In genomic region chr5:119651496-119651895, GRCh38 we compare ENCODE assay signal across 17 cellular contexts. TPM values are rescaled to one million over a fixed set of nuclear protein-coding genes. Genes with fewer than 3 reads are reported as not detected.
DNase-seq lines count a peak whose midpoint lies in the region; ATAC-seq and TF ChIP-seq lines count a peak whose summit lies in the region.
"Had no signal": no experiment of that assay in that cellular context is flagged by ENCODE, and none has a peak within 500 bp of the region (broad histone marks: within the 10 kb centered on the region; RNA-seq: fewer than 3 reads in every experiment).

No MANE protein-coding gene starts in this region.

- no peak overlapping the region for H3K27ac Mint-ChIP-seq in osteocyte (ENCODE audit: unreplicated experiment)
- H3K27ac Mint-ChIP-seq: T-helper 17 cell had no signal

- H3K4me1 Mint-ChIP-seq in osteocyte (ENCODE audit: unreplicated experiment): no peaks in the 10 kb centered on the region
- H3K4me1 Mint-ChIP-seq: T-helper 17 cell had no signal

- H3K4me1 ChIP-seq in upper lobe of right lung: no peaks in the 10 kb centered on the region
- H3K4me1 ChIP-seq: BLaER1, SJCRH30 had no signal

- no peak overlapping the region for H3K4me3 Mint-ChIP-seq in osteocyte (ENCODE audit: unreplicated experiment)
- H3K4me3 Mint-ChIP-seq: T-helper 17 cell had no signal

- no peaks in the 10 kb centered on the region for H3K9me3 ChIP-seq in upper lobe of right lung
- H3K9me3 ChIP-seq: BLaER1, SJCRH30 had no signal

- intact Hi-C loops in upper lobe of right lung (cut with DNase I): no loop called here

- no peak overlapping the region for H3K4me3 ChIP-seq in upper lobe of right lung
- H3K4me3 ChIP-seq: BLaER1, SJCRH30 had no signal

- H3K36me3 Mint-ChIP-seq in osteocyte (ENCODE audit: unreplicated experiment): no peaks in the 10 kb centered on the region

- DNase-seq in Kasumi-1 (lab: John Stamatoyannopoulos, UW) (peak; percentile 74 to 87), NOMO-1 treated with DMSO at 0.1 percent for 48 hours (lab: John Stamatoyannopoulos, UW; ENCODE audit: unreplicated experiment) (peak; percentile 87), SKM-1 treated with dmso at 0.1 percent for 144 hours (lab: John Stamatoyannopoulos, UW; ENCODE audit: unreplicated experiment) (peak; percentile 71), upper lobe of right lung (no peak), osteocyte (ENCODE audit: extremely low spot score, unreplicated experiment) (no peak)
- no peak for DNase-seq in stimulated activated CD4-positive, alpha-beta T cell treated with anti-CD3 and anti-CD28 coated beads, Interleukin-15, amount 100 ng/mL, for 24 hours
- DNase-seq: EL, H7, NCI-H1694 treated with DMSO at 0.1 percent for 48 hours, NCI-H2081 treated with DMSO at 0.1 percent for 48 hours, NCI-H526, SW 1271, T-helper 17 cell had no signal

- no peaks in the 10 kb centered on the region for H3K9me3 Mint-ChIP-seq in osteocyte (ENCODE audit: unreplicated experiment)

- H3K36me3 ChIP-seq in upper lobe of right lung: no peaks in the 10 kb centered on the region
- H3K36me3 ChIP-seq: BLaER1, SJCRH30 had no signal

- no peak for TF ChIP-seq CTCF in upper lobe of right lung (IDR thresholded peaks at IDR 0.05)
- TF ChIP-seq CTCF in osteocyte (IDR thresholded peaks at IDR 0.05): no peak

- ATAC-seq in upper lobe of right lung (peak; percentile 48), HG02840 (IDR thresholded peaks at IDR 0.05; ENCODE audit: low FRiP score, unreplicated experiment) (no peak), GM18907 (IDR thresholded peaks at IDR 0.05; ENCODE audit: unreplicated experiment) (no peak)
- ATAC-seq: T-helper 17 cell had no signal

- no peaks in the 10 kb centered on the region for H3K27me3 ChIP-seq in upper lobe of right lung
- H3K27me3 ChIP-seq: BLaER1, SJCRH30 had no signal

- no peaks in the 10 kb centered on the region for H3K27me3 Mint-ChIP-seq in osteocyte (ENCODE audit: unreplicated experiment)

- no peak overlapping the region for H3K27ac ChIP-seq in upper lobe of right lung
- H3K27ac ChIP-seq: BLaER1, SJCRH30 had no signal

RNA-seq across cellular contexts. Expression of gene FAM170A, which starts 22.1 kb away (rescaled TPM):
- total RNA-seq in upper lobe of right lung (not detected), osteocyte (not detected in 2 replicates)
- total RNA-seq: H7, SJCRH30, T-helper 17 cell had no signal

Comparison
In these comparisons a context has a peak if more than half of its experiments do, and no peak if none do; other contexts are left out.
1. DNase-seq: peak in Kasumi-1 (2 of 2), NOMO-1 treated with DMSO at 0.1 percent for 48 hours (single experiment) and SKM-1 treated with dmso at 0.1 percent for 144 hours (single experiment); none in upper lobe of right lung (single experiment), osteocyte (single experiment) and stimulated activated CD4-positive, alpha-beta T cell treated with anti-CD3 and anti-CD28 coated beads, Interleukin-15, amount 100 ng/mL, for 24 hours (single experiment).